In the genomic region with DNA sequence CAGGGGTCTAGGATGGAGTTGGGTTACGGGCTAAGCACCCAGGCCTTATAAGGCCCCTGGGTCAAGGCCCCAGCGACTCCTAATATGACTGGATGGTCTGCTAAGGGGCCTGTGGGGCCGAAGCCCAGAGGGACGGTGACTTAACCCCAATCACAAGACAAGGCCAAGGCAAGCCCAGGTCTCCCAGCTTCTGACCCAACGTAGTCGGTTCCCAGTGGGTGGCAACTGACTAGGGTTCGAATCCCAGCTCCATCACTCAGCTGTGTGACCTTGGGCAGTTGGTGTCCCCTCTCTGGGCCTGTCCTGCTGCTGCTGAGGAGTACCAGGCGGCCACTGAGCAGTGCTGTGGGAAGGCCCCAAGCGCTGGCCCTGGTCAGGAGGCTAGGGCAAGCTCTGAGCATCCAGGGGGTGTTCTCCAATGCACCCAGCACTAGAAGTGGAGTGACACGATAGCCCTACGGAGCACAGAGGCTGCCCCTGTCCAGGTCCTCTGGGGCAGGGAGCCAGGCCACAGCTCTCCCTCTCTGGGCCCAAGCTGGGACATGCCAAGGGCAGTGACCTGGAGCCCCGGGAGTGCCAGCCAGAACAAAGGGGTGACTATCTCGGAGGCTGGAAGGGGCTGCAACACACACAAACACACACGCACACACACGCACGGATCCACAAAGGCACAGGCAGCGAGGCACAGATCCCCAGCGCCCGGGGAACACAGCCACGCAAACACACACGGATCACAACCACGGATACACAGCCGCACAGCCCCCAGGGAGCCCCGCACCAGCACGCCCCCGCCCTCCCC, we compare ENCODE assay signal across 9 cellular contexts. TPM values are rescaled to one million over a fixed set of nuclear protein-coding genes. Genes with fewer than 3 reads are reported as not detected.
A peak's percentile ranks its signal among the peaks of the same experiment; 100 is the strongest.
DNase-seq lines count a peak whose midpoint lies in the region; ATAC-seq, FAIRE-seq and TF ChIP-seq lines count a peak whose summit lies in the region.
"Had no signal": no experiment of that assay in that cellular context is flagged by ENCODE, and none has a peak within 500 bp of the region (broad histone marks: within the 10 kb centered on the region; RNA-seq: fewer than 3 reads in every experiment).

No MANE protein-coding gene starts in this region.

- 45% methylated on average over 19 of the region's 26 CpGs for WGBS in mesenchymal stem cell
- 39 to 71% methylated on average over 7 to 17 of the region's 26 CpGs for WGBS in upper lobe of left lung, 2 donors

- H3K4me1 ChIP-seq in mesenchymal stem cell (ENCODE audit: control insufficient read depth, insufficient read depth, low read depth, low read length) (peaks cover 43% of the 10 kb centered on the region), upper lobe of left lung (peaks cover 45 to 56% (median 51%) of the 10 kb centered on the region in 4 donors)

- H3K9me3 ChIP-seq in mesenchymal stem cell (ENCODE audit: control insufficient read depth, low read length), result no peaks in the 10 kb centered on the region
- H3K9me3 ChIP-seq in upper lobe of left lung, result no peaks in the 10 kb centered on the region
- H3K9me3 ChIP-seq in CD4-positive, alpha-beta T cell (ENCODE audit: control insufficient read depth, low read length), result no peaks in the 10 kb centered on the region

- no peaks in the 10 kb centered on the region for H3K27me3 Mint-ChIP-seq in activated CD4-positive, alpha-beta T cell treated with anti-CD3 and anti-CD28 coated beads, Interleukin-2, amount 10 ng/mL, durations not matched to agents 24 days and 14 days
- H3K27me3 Mint-ChIP-seq in CD4-positive, alpha-beta T cell, result no peaks in the 10 kb centered on the region
- H3K27me3 Mint-ChIP-seq: central memory CD8-positive, alpha-beta T cell had no signal

- peak overlapping the region; percentile 94 for H3K4ac ChIP-seq in mesenchymal stem cell (ENCODE audit: low read depth in 1 of 2, low read length in 2 of 2)

- no peaks in the 10 kb centered on the region for H3K9me3 Mint-ChIP-seq in activated CD4-positive, alpha-beta T cell treated with anti-CD3 and anti-CD28 coated beads, Interleukin-2, amount 10 ng/mL, durations not matched to agents 24 days and 14 days
- no peaks in the 10 kb centered on the region for H3K9me3 Mint-ChIP-seq in CD4-positive, alpha-beta T cell
- H3K9me3 Mint-ChIP-seq: central memory CD8-positive, alpha-beta T cell had no signal

- H3K36me3 ChIP-seq in mesenchymal stem cell (ENCODE audit: control insufficient read depth in 1 of 2, insufficient read depth in 2 of 2, low read depth in 1 of 2, low read length in 2 of 2) (peaks cover 20 to 25% of the 10 kb centered on the region in 2 experiments), upper lobe of left lung (peaks cover 0 to 15% (median 11%) of the 10 kb centered on the region in 4 donors)

- no peak overlapping the region for H3K27ac Mint-ChIP-seq in activated CD4-positive, alpha-beta T cell treated with anti-CD3 and anti-CD28 coated beads, Interleukin-2, amount 10 ng/mL, durations not matched to agents 24 days and 14 days
- H3K27ac Mint-ChIP-seq in CD4-positive, alpha-beta T cell, result no peak overlapping the region

- intact Hi-C loops in activated CD4-positive, alpha-beta T cell treated with anti-CD3 and anti-CD28 coated beads, Interleukin-2, amount 10 ng/mL, durations not matched to agents 24 days and 14 days (cut with micrococcal nuclease), result no loop called here
- intact Hi-C loops in CD4-positive, alpha-beta T cell (cut with DNase I, micrococcal nuclease), result loop anchor here in 1 of 2 experiments (5.0 kb wide), 1 partner anchor 35 kb away; no protein-coding TSS in a partner anchor

- no peak overlapping the region for H2BK5ac ChIP-seq in mesenchymal stem cell (ENCODE audit: low read depth, low read length, poor library complexity, severe bottlenecking)

- peak overlapping the region; percentile 86 for H2BK120ac ChIP-seq in mesenchymal stem cell (ENCODE audit: low read depth, low read length)

- H2BK15ac ChIP-seq in mesenchymal stem cell (ENCODE audit: low read depth, poor library complexity, severe bottlenecking), result peak overlapping the region; percentile 65

- peaks cover 19% of the 10 kb centered on the region for H3K79me1 ChIP-seq in mesenchymal stem cell (replicated peaks; ENCODE audit: low read length, poor library complexity, severe bottlenecking)

- no peak for TF ChIP-seq POLR2A in upper lobe of left lung (IDR thresholded peaks at IDR 0.05)

- no peaks in the 10 kb centered on the region for H3K4me1 Mint-ChIP-seq in activated CD4-positive, alpha-beta T cell treated with anti-CD3 and anti-CD28 coated beads, Interleukin-2, amount 10 ng/mL, durations not matched to agents 24 days and 14 days
- H3K4me1 Mint-ChIP-seq in CD4-positive, alpha-beta T cell (ENCODE audit: low read depth), result no peaks in the 10 kb centered on the region
- H3K4me1 Mint-ChIP-seq: central memory CD8-positive, alpha-beta T cell had no signal

- no peak overlapping the region for H2AFZ ChIP-seq in mesenchymal stem cell (ENCODE audit: low read depth, low read length)

- peak overlapping the region; percentile 57 for H2AK5ac ChIP-seq in mesenchymal stem cell (ENCODE audit: low read length, severe bottlenecking)

- peak overlapping the region; percentile 96 for H4K91ac ChIP-seq in mesenchymal stem cell (ENCODE audit: low read length)

- H3K4me3 Mint-ChIP-seq in activated CD4-positive, alpha-beta T cell treated with anti-CD3 and anti-CD28 coated beads, Interleukin-2, amount 10 ng/mL, durations not matched to agents 24 days and 14 days, result peak overlapping the region; percentile 19
- H3K4me3 Mint-ChIP-seq in CD4-positive, alpha-beta T cell, result no peak overlapping the region
- H3K4me3 Mint-ChIP-seq: central memory CD8-positive, alpha-beta T cell had no signal

- H3K4me3 ChIP-seq in mesenchymal stem cell (ENCODE audit: insufficient read depth in 1 of 2, low read depth in 1 of 2, low read length in 2 of 2) (peak overlapping the region; percentile 57 to 90), upper lobe of left lung (peak overlapping the region; percentile 38 to 71 (median 62))

- H3K14ac ChIP-seq in mesenchymal stem cell (ENCODE audit: low read length in 2 of 2), result peak overlapping the region; percentile 35 to 43

- peak overlapping the region; percentile 93 for H3K4me2 ChIP-seq in mesenchymal stem cell (ENCODE audit: low read length, poor library complexity, severe bottlenecking)

- peaks cover 8% of the 10 kb centered on the region for H3K36me3 Mint-ChIP-seq in activated CD4-positive, alpha-beta T cell treated with anti-CD3 and anti-CD28 coated beads, Interleukin-2, amount 10 ng/mL, durations not matched to agents 24 days and 14 days (ENCODE audit: low read depth)
- H3K36me3 Mint-ChIP-seq in CD4-positive, alpha-beta T cell (ENCODE audit: low read depth), result peaks cover 5% of the 10 kb centered on the region

- H2BK12ac ChIP-seq in mesenchymal stem cell (ENCODE audit: low read length in 2 of 2), result peak overlapping the region in 1 of 2 experiments; percentile 47

- peak overlapping the region in 1 of 2 experiments; percentile 63 for H3K23ac ChIP-seq in mesenchymal stem cell (ENCODE audit: low read length in 2 of 2)

- POLR2A ChIA-PET in CD4-positive, alpha-beta T cell (lab: Charles Lee), result no interaction called here

- ATAC-seq in upper lobe of left lung (ENCODE audit: low FRiP score in 2 of 2) (peak; percentile 30 to 38), HG03175 (IDR thresholded peaks at IDR 0.05; ENCODE audit: unreplicated experiment) (no peak)
- ATAC-seq in CD4-positive, alpha-beta T cell (ENCODE audit: poor library complexity), result no peak

- H3K27ac ChIP-seq in mesenchymal stem cell (ENCODE audit: low read length, poor library complexity, severe bottlenecking) (no peak overlapping the region), upper lobe of left lung (peak overlapping the region; percentile 73 to 88 (median 82))
- H3K27ac ChIP-seq in CD4-positive, alpha-beta T cell (ENCODE audit: low read depth, low read length), result no peak overlapping the region

- CTCF ChIA-PET in CD4-positive, alpha-beta T cell (lab: Charles Lee), result no interaction called here

- H3K18ac ChIP-seq in mesenchymal stem cell (ENCODE audit: low read depth in 1 of 2, low read length in 2 of 2), result peak overlapping the region; percentile 80 to 94

- TF ChIP-seq EP300 in upper lobe of left lung (IDR thresholded peaks at IDR 0.05), result no peak

- peak overlapping the region; percentile 88 for H4K8ac ChIP-seq in mesenchymal stem cell (ENCODE audit: low read length)

- no peak for DNase-seq in activated CD4-positive, alpha-beta T cell treated with anti-CD3 and anti-CD28 coated beads, Interleukin-2, amount 10 ng/mL, durations not matched to agents 24 days and 14 days
- DNase-seq in activated CD4-positive, alpha-beta T cell treated with anti-CD3 and anti-CD28 coated beads for 4 hours, result no peak
- DNase-seq in dermis blood vessel endothelial cell (peak; percentile 39), mesenchymal stem cell (peak; percentile 52), upper lobe of left lung (peak; percentile 32 to 66), GM19239 (ENCODE audit: insufficient read length, low spot score) (no peak)
- no peak for DNase-seq in CD4-positive, alpha-beta T cell

- TF ChIP-seq CTCF in upper lobe of left lung (IDR thresholded peaks at IDR 0.05), result no peak
- TF ChIP-seq CTCF in CD4-positive, alpha-beta T cell (IDR thresholded peaks at IDR 0.05), result no peak

- H3K9ac ChIP-seq in mesenchymal stem cell (ENCODE audit: low read length), result peak overlapping the region; percentile 93

- FAIRE-seq in GM19239 (lab: Jason Lieb, UNC), result no peak

- H3K27me3 ChIP-seq in mesenchymal stem cell (ENCODE audit: control insufficient read depth in 1 of 2, insufficient read depth in 1 of 2, low read length in 2 of 2) (no peaks in the 10 kb centered on the region), upper lobe of left lung (no peaks in the 10 kb centered on the region)
- peaks cover 6% of the 10 kb centered on the region for H3K27me3 ChIP-seq in CD4-positive, alpha-beta T cell (ENCODE audit: control insufficient read depth, insufficient read depth, low read length)

RNA-seq across cellular contexts. Expression of gene AK1, which starts 0.5 kb away (rescaled TPM):
- 18.0 and 19.9 TPM in 2 replicates for total RNA-seq in activated CD4-positive, alpha-beta T cell treated with anti-CD3 and anti-CD28 coated beads, Interleukin-2, amount 10 ng/mL, durations not matched to agents 24 days and 14 days
- total RNA-seq in dermis blood vessel endothelial cell (22.0 and 42.2 TPM in 2 replicates), upper lobe of left lung (100 to 1,000 TPM; 106 to 239 (median 161) TPM)
- 127 TPM for polyA plus RNA-seq in mesenchymal stem cell (2013, experiment 1 of 2)
- 132 TPM for polyA plus RNA-seq in mesenchymal stem cell (2013, experiment 2 of 2)
- total RNA-seq in CD4-positive, alpha-beta T cell, result 10 to 100 TPM; 46.7 to 52.6 TPM

RNA-seq across cellular contexts. Expression of gene ST6GALNAC6, which starts 22.4 kb away (rescaled TPM):
- total RNA-seq in activated CD4-positive, alpha-beta T cell treated with anti-CD3 and anti-CD28 coated beads, Interleukin-2, amount 10 ng/mL, durations not matched to agents 24 days and 14 days, result 53.3 and 61.2 TPM in 2 replicates
- 33.2 and 44.8 TPM in 2 replicates for total RNA-seq in dermis blood vessel endothelial cell
- polyA plus RNA-seq in mesenchymal stem cell (2013, experiment 1 of 2), result 45.2 TPM
- polyA plus RNA-seq in mesenchymal stem cell (2013, experiment 2 of 2), result 45.9 TPM
- 100 to 1,000 TPM in 1 of 6 donors, 10 to 100 TPM in 5; 67.3 to 117 (median 85.2) TPM for total RNA-seq in upper lobe of left lung
- total RNA-seq in CD4-positive, alpha-beta T cell, result 10 to 100 TPM; 93.1 to 97.5 TPM

RNA-seq across cellular contexts. Expression of gene ENG, which starts 22.5 kb away (rescaled TPM):
- 29.9 and 32.4 TPM in 2 replicates for total RNA-seq in activated CD4-positive, alpha-beta T cell treated with anti-CD3 and anti-CD28 coated beads, Interleukin-2, amount 10 ng/mL, durations not matched to agents 24 days and 14 days
- total RNA-seq in dermis blood vessel endothelial cell (84.2 and 165 TPM in 2 replicates), upper lobe of left lung (100 to 1,000 TPM in 4 of 6 donors, 10 to 100 TPM in 2; 45.7 to 378 (median 178) TPM)
- 287 TPM for polyA plus RNA-seq in mesenchymal stem cell (2013, experiment 1 of 2)
- 284 TPM for polyA plus RNA-seq in mesenchymal stem cell (2013, experiment 2 of 2)
- 1 to 10 TPM; 2.5 to 2.6 TPM for total RNA-seq in CD4-positive, alpha-beta T cell

RNA-seq across cellular contexts. Expression of gene ST6GALNAC4, which starts 39.9 kb away (rescaled TPM):
- total RNA-seq in activated CD4-positive, alpha-beta T cell treated with anti-CD3 and anti-CD28 coated beads, Interleukin-2, amount 10 ng/mL, durations not matched to agents 24 days and 14 days, result 28.0 and 28.3 TPM in 2 replicates
- total RNA-seq in dermis blood vessel endothelial cell, result 50.0 and 98.0 TPM in 2 replicates
- 32.1 TPM for polyA plus RNA-seq in mesenchymal stem cell (2013, experiment 1 of 2)
- 29.4 TPM for polyA plus RNA-seq in mesenchymal stem cell (2013, experiment 2 of 2)
- total RNA-seq in upper lobe of left lung, result 100 to 1,000 TPM in 1 of 6 donors, 10 to 100 TPM in 5; 41.3 to 105 (median 56.2) TPM
- total RNA-seq in CD4-positive, alpha-beta T cell, result 10 to 100 TPM; 28.7 to 30.2 TPM

RNA-seq across cellular contexts. Expression of gene PIP5KL1, which starts 53.6 kb away (rescaled TPM):
- total RNA-seq in activated CD4-positive, alpha-beta T cell treated with anti-CD3 and anti-CD28 coated beads, Interleukin-2, amount 10 ng/mL, durations not matched to agents 24 days and 14 days, result 0.89 and 0.90 TPM in 2 replicates
- total RNA-seq in dermis blood vessel endothelial cell, result 0.51 and 0.70 TPM in 2 replicates
- polyA plus RNA-seq in mesenchymal stem cell (2013, experiment 1 of 2), result 2.0 TPM
- 1.8 TPM for polyA plus RNA-seq in mesenchymal stem cell (2013, experiment 2 of 2)
- 10 to 100 TPM in 3 of 6 donors, 1 to 10 TPM in 3; 4.1 to 38.8 (median 10.0) TPM for total RNA-seq in upper lobe of left lung
- total RNA-seq in CD4-positive, alpha-beta T cell, result 1 to 10 TPM; 2.9 to 3.3 TPM

Comparison
In these comparisons a context has a peak if more than half of its experiments do, and no peak if none do; other contexts are left out.
1. DNase-seq: peak in dermis blood vessel endothelial cell (single experiment), mesenchymal stem cell (single experiment) and upper lobe of left lung (2 of 2); none in activated CD4-positive, alpha-beta T cell treated with anti-CD3 and anti-CD28 coated beads, Interleukin-2, amount 10 ng/mL, durations not matched to agents 24 days and 14 days (single experiment), activated CD4-positive, alpha-beta T cell treated with anti-CD3 and anti-CD28 coated beads for 4 hours (0 of 2), CD4-positive, alpha-beta T cell (0 of 10) and GM19239 (single experiment).
2. H3K27ac ChIP-seq: peak in upper lobe of left lung (4 of 4); none in mesenchymal stem cell (single experiment) and CD4-positive, alpha-beta T cell (single experiment).
3. ATAC-seq: peak in upper lobe of left lung (2 of 2); none in CD4-positive, alpha-beta T cell (single experiment) and HG03175 (single experiment).